In genomic region chr7:155483868-155484325, GRCh38 we compare ENCODE assay signal across 20 cellular contexts. TPM values are rescaled to one million over a fixed set of nuclear protein-coding genes. Genes with fewer than 3 reads are reported as not detected.
DNase-seq lines count a peak whose midpoint lies in the region; ATAC-seq and TF ChIP-seq lines count a peak whose summit lies in the region.
"Had no signal": no experiment of that assay in that cellular context is flagged by ENCODE, and none has a peak within 500 bp of the region (broad histone marks: within the 10 kb centered on the region; RNA-seq: fewer than 3 reads in every experiment).

No MANE protein-coding gene starts in this region.

- H3K4me1 ChIP-seq in foreskin keratinocyte = no peaks in the 10 kb centered on the region
- H3K4me1 ChIP-seq: right lobe of liver had no signal

- no peak overlapping the region for H3K27ac ChIP-seq in foreskin keratinocyte
- H3K27ac ChIP-seq: brain microvascular endothelial cell, dorsolateral prefrontal cortex, right lobe of liver had no signal

- H3K4me1 Mint-ChIP-seq in neural crest cell = peaks cover 50% of the 10 kb centered on the region

- H3K27ac Mint-ChIP-seq in neural crest cell (ENCODE audit: unreplicated experiment) = peak overlapping the region; percentile 75
- H3K27ac Mint-ChIP-seq: activated naive CD8-positive, alpha-beta T cell; nephron progenitor cell had no signal

- H3K36me3 Mint-ChIP-seq in neural crest cell (ENCODE audit: low read depth) = no peaks in the 10 kb centered on the region
- H3K36me3 Mint-ChIP-seq: activated naive CD8-positive, alpha-beta T cell had no signal

- peak; percentile 11 for DNase-seq in EH (ENCODE audit: low read depth)
- DNase-seq in NCI-H2107 treated with DMSO at 0.1 percent for 48 hours (lab: John Stamatoyannopoulos, UW; ENCODE audit: unreplicated experiment) = peak; percentile 73
- no peak for DNase-seq in foreskin keratinocyte
- DNase-seq in neural crest cell (ENCODE audit: low read depth, low spot score) = no peak
- DNase-seq in middle frontal gyrus (ENCODE audit: extremely low spot score, low spot score) = no peak
- DNase-seq in iPS-NIHi11 (ENCODE audit: low spot score) = no peak
- DNase-seq in NCI-H2196 treated with DMSO at 0.1 percent for 48 hours (lab: John Stamatoyannopoulos, UW; ENCODE audit: unreplicated experiment) = no peak
- DNase-seq: activated CD4-positive, alpha-beta T cell treated with anti-CD3 and anti-CD28 coated beads, Interleukin-2, amount 10 ng/mL, durations not matched to agents 24 days and 14 days; activated T-cell treated with anti-CD3 and anti-CD28 coated beads, Interleukin-2, amount 50 U/mL, for 1 hour; AML-193; brain microvascular endothelial cell; GOT3; NCI-H2171 treated with DMSO at 0.1 percent for 48 hours; nephron progenitor cell; right lobe of liver had no signal

- H3K27me3 ChIP-seq in foreskin keratinocyte = peaks cover 4% of the 10 kb centered on the region
- H3K27me3 ChIP-seq: brain microvascular endothelial cell, right lobe of liver had no signal

- TF ChIP-seq CTCF in foreskin keratinocyte (conservative IDR thresholded peaks at IDR 0.05) = no peak
- no peak for TF ChIP-seq CTCF in neural crest cell (conservative IDR thresholded peaks at IDR 0.05)

- peaks cover 3% of the 10 kb centered on the region for H3K9me3 Mint-ChIP-seq in neural crest cell
- H3K9me3 Mint-ChIP-seq: activated CD4-positive, alpha-beta T cell treated with anti-CD3 and anti-CD28 coated beads, Interleukin-2, amount 10 ng/mL, durations not matched to agents 24 days and 14 days; nephron progenitor cell had no signal

- ATAC-seq in foreskin keratinocyte = peak; percentile 42
- no peak for ATAC-seq in GM21786 (IDR thresholded peaks at IDR 0.05; ENCODE audit: unreplicated experiment)
- ATAC-seq: right lobe of liver had no signal

- no peak overlapping the region for H3K4me3 Mint-ChIP-seq in neural crest cell
- H3K4me3 Mint-ChIP-seq: activated naive CD8-positive, alpha-beta T cell; nephron progenitor cell had no signal

- H3K27me3 Mint-ChIP-seq in neural crest cell (ENCODE audit: low read depth) = peaks cover 6% of the 10 kb centered on the region

RNA-seq across cellular contexts. Expression of gene EN2, which starts 26.0 kb away (rescaled TPM):
- total RNA-seq in foreskin keratinocyte (not detected in 2 replicates), neural crest cell (7.2 and 8.2 TPM in 2 replicates)
- not detected in 2 replicates for polyA plus RNA-seq in foreskin keratinocyte
- total RNA-seq: activated CD4-positive, alpha-beta T cell treated with anti-CD3 and anti-CD28 coated beads, Interleukin-2, amount 10 ng/mL, durations not matched to agents 24 days and 14 days; right lobe of liver; T-helper 2 cell treated with Interferon-gamma antibody and Interleukin-4, amounts not matched to agents 100 ng/mL and 5 ng/mL, for 36 hours; temporal lobe had no signal

Comparison
In these comparisons a context has a peak if more than half of its experiments do, and no peak if none do; other contexts are left out.
1. DNase-seq: peak in EH (single experiment) and NCI-H2107 treated with DMSO at 0.1 percent for 48 hours (single experiment); none in foreskin keratinocyte (0 of 2), neural crest cell (single experiment), middle frontal gyrus (single experiment), iPS-NIHi11 (single experiment) and NCI-H2196 treated with DMSO at 0.1 percent for 48 hours (single experiment).